ENCODE assay signal across 9 cellular contexts in genomic region chr5:83729389-83729788, GRCh38. TPM values are rescaled to one million over a fixed set of nuclear protein-coding genes. Genes with fewer than 3 reads are reported as not detected.
"Had no signal": no experiment of that assay in that cellular context is flagged by ENCODE, and none has a peak within 500 bp of the region (broad histone marks: within the 10 kb centered on the region; RNA-seq: fewer than 3 reads in every experiment).

No MANE protein-coding gene starts in this region.

- H3K27ac Mint-ChIP-seq: HFFc6, IgD-negative memory B cell had no signal

- H3K4me3 Mint-ChIP-seq: HFFc6, IgD-negative memory B cell had no signal

- H3K9me3 ChIP-seq: HAP-1 had no signal

- DNase-seq: H7, HFFc6, KBM-7 had no signal

- ATAC-seq: HCT116, HepG2 had no signal

- H3K36me3 ChIP-seq: HAP-1 had no signal

- H3K27ac ChIP-seq: HL-60 had no signal

- H3K36me3 Mint-ChIP-seq: IgD-negative memory B cell had no signal

- H3K4me3 ChIP-seq: HAP-1 had no signal

- H3K27me3 Mint-ChIP-seq: IgD-negative memory B cell had no signal

- H3K9me3 Mint-ChIP-seq: HFFc6 had no signal

RNA-seq across cellular contexts. Expression of gene HAPLN1, which starts 8.7 kb away (rescaled TPM):
- total RNA-seq: HepG2, HT1080 had no signal
- polyA plus RNA-seq: HepG2, IgD-negative memory B cell had no signal
